ENCODE assay signal across 1 cellular context in genomic region chr19:18160792-18161690, GRCh38.
A peak's percentile ranks its signal among the peaks of the same experiment; 100 is the strongest.
TF ChIP-seq lines count a peak whose summit lies in the region.

No MANE protein-coding gene starts in this region.

TF ChIP-seq in H1, 55 proteins besides CTCF, POLR2A, EP300 and RAD21:
- no peak for TF ChIP-seq BCL11A (IDR thresholded peaks at IDR 0.05; ENCODE audit: low read depth in 2 of 2, low read length in 2 of 2)
- TF ChIP-seq YY1 (IDR thresholded peaks at IDR 0.05; ENCODE audit: low read depth, low read length) = no peak
- 0 out of 2 replicates have a peak, but pooled peaks have one; percentile 22 for TF ChIP-seq POLR2AphosphoS5 (IDR thresholded peaks at IDR 0.05; ENCODE audit: low read depth, low read length)
- TF ChIP-seq TAF7 (optimal IDR thresholded peaks at IDR 0.05; ENCODE audit: borderline replicate concordance, low read depth, low read length) = no peak
- 0 out of 2 replicates have a peak, but pooled peaks have one; percentile 50 for TF ChIP-seq MAX (IDR thresholded peaks at IDR 0.05)
- no peak for TF ChIP-seq BACH1 (IDR thresholded peaks at IDR 0.05; ENCODE audit: low read length)
- TF ChIP-seq EGR1 (IDR thresholded peaks at IDR 0.05; ENCODE audit: borderline replicate concordance, low read depth, low read length) = no peak
- no peak for TF ChIP-seq USF2 (IDR thresholded peaks at IDR 0.05; ENCODE audit: low read length)
- TF ChIP-seq ATF2 (IDR thresholded peaks at IDR 0.05; ENCODE audit: low read length) = no peak
- no peak for TF ChIP-seq ZNF274 (IDR thresholded peaks at IDR 0.05; ENCODE audit: borderline replicate concordance, extremely low read depth, low read length)
- no peak for TF ChIP-seq CREB1 (IDR thresholded peaks at IDR 0.05)
- TF ChIP-seq TCF12 (IDR thresholded peaks at IDR 0.05; ENCODE audit: low read depth, low read length) = no peak
- no peak for TF ChIP-seq CHD2 (IDR thresholded peaks at IDR 0.05; ENCODE audit: low read length)
- no peak for TF ChIP-seq KDM4A (IDR thresholded peaks at IDR 0.05; ENCODE audit: low read depth, low read length, severe bottlenecking)
- no peak for TF ChIP-seq RXRA (IDR thresholded peaks at IDR 0.05; ENCODE audit: insufficient read depth, low read depth, low read length)
- no peak for TF ChIP-seq RNF2 (IDR thresholded peaks at IDR 0.05; ENCODE audit: borderline replicate concordance, low read depth, low read length, missing control alignments, poor library complexity, severe bottlenecking)
- no peak for TF ChIP-seq GTF2F1 (IDR thresholded peaks at IDR 0.05; ENCODE audit: borderline replicate concordance, low read depth, low read length)
- TF ChIP-seq GABPA (IDR thresholded peaks at IDR 0.05; ENCODE audit: borderline replicate concordance, insufficient read depth, low read length) = 0 out of 2 replicates have a peak, but pooled peaks have one; percentile 17
- TF ChIP-seq TAF1 (IDR thresholded peaks at IDR 0.05; ENCODE audit: low read depth, low read length) = no peak
- no peak for TF ChIP-seq PHF8 (conservative IDR thresholded peaks at IDR 0.05; ENCODE audit: low read depth, low read length)
- TF ChIP-seq ATF3 (IDR thresholded peaks at IDR 0.05; ENCODE audit: insufficient read depth, low read depth, low read length) = no peak
